Comparison of ENCODE assay signal across 9 cellular contexts in genomic region chr3:172675371-172676193, GRCh38. TPM values are rescaled to one million over a fixed set of nuclear protein-coding genes. Genes with fewer than 3 reads are reported as not detected.
DNase-seq lines count a peak whose midpoint lies in the region; ATAC-seq, FAIRE-seq and TF ChIP-seq lines count a peak whose summit lies in the region.
"Had no signal": no experiment of that assay in that cellular context is flagged by ENCODE, and none has a peak within 500 bp of the region (broad histone marks: within the 10 kb centered on the region; RNA-seq: fewer than 3 reads in every experiment).

No MANE protein-coding gene starts in this region.

- TF ChIP-seq CTCF in AG09319 (IDR thresholded peaks at IDR 0.05; ENCODE audit: low read depth, low read length) (peak; percentile 44), ascending aorta (IDR thresholded peaks at IDR 0.05) (peak; percentile 48 to 74 (median 66))

- no peaks in the 10 kb centered on the region for H3K27me3 ChIP-seq in ascending aorta

- no peak overlapping the region for H3K27ac ChIP-seq in ascending aorta

- intact Hi-C loops in ascending aorta (cut with DNase I): loop anchor here (2.0 kb wide), 1 partner anchor 35 kb away; the partner anchor contains the start of gene NCEH1

- TF ChIP-seq POLR2A in GM12892 (IDR thresholded peaks at IDR 0.05; ENCODE audit: low read depth, low read length): no peak

- H3K36me3 ChIP-seq in ascending aorta: no peaks in the 10 kb centered on the region

- DNase-seq in AG09319 (ENCODE audit: extremely low read depth, low read depth): no peak
- DNase-seq in GM12892 (ENCODE audit: insufficient read length): no peak
- DNase-seq in NCI-H2081 treated with DMSO at 0.1 percent for 48 hours (lab: John Stamatoyannopoulos, UW): peak; percentile 26
- DNase-seq in ascending aorta (ENCODE audit: low spot score in 2 of 2): no peak
- no peak for DNase-seq in HK-2 (ENCODE audit: unreplicated experiment)
- DNase-seq: left cardiac atrium had no signal

- peak; percentile 83 for FAIRE-seq in GM12892 (lab: Jason Lieb, UNC)
- peak; percentile 81 for FAIRE-seq in islet of Langerhans (lab: Jason Lieb, UNC)

- H3K4me1 ChIP-seq in ascending aorta: peaks cover 0 to 10% of the 10 kb centered on the region in 2 donors

- ATAC-seq in GM21381 (IDR thresholded peaks at IDR 0.05; ENCODE audit: unreplicated experiment) (no peak), GM21447 (IDR thresholded peaks at IDR 0.05; ENCODE audit: unreplicated experiment) (no peak)

- H3K9me3 ChIP-seq in ascending aorta: no peaks in the 10 kb centered on the region

- H3K4me3 ChIP-seq in ascending aorta: no peak overlapping the region

RNA-seq across cellular contexts. Expression of gene NCEH1, which starts 35.3 kb away (rescaled TPM):
- 2.4 TPM for polyA plus RNA-seq in GM12892 (2012; ENCODE audit: missing spikeins)
- 19.1 TPM for total RNA-seq in ascending aorta
